9 cellular contexts compared by ENCODE assay signal in the genomic region with DNA sequence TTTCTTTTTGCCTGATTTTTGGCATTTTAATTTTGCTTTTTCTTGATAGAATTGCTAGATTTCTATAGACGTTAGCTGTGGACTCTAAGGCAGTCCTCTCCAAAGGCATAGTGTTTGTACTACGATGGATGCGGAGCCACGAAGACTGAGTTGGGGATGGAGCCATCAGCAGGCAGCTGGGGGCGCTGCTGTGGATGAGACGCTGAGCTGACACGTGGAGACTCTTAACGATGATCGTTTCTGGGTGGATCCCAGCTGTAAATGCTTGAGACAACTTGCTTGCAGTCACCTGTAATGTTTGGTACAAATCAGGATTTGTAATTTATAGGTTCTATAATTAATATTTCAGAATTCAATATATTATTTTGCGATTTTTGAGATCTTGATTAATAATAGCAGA. TPM values are rescaled to one million over a fixed set of nuclear protein-coding genes. Genes with fewer than 3 reads are reported as not detected.
DNase-seq lines count a peak whose midpoint lies in the region; ATAC-seq and TF ChIP-seq lines count a peak whose summit lies in the region.
"Had no signal": no experiment of that assay in that cellular context is flagged by ENCODE, and none has a peak within 500 bp of the region (broad histone marks: within the 10 kb centered on the region; RNA-seq: fewer than 3 reads in every experiment).

No MANE protein-coding gene starts in this region.

- 53 to 100% methylated on average over 1 to 10 of the region's 10 CpGs for WGBS in transverse colon (ENCODE audit: low coverage in 1 of 2), 2 donors

- no peak overlapping the region for H3K27ac ChIP-seq in transverse colon

- H3K4me3 ChIP-seq in fibroblast of pulmonary artery (replicated peaks; ENCODE audit: low read depth, low read length): no peak overlapping the region
- no peak overlapping the region for H3K4me3 ChIP-seq in transverse colon

- intact Hi-C loops in transverse colon (cut with DNase I; ENCODE audit: low total_unique reads): no loop called here

- no peak for TF ChIP-seq POLR2A in transverse colon (IDR thresholded peaks at IDR 0.05)

- ATAC-seq in GM18858 (IDR thresholded peaks at IDR 0.05; ENCODE audit: unreplicated experiment) (no peak), HG02885 (IDR thresholded peaks at IDR 0.05; ENCODE audit: poor library complexity, unreplicated experiment) (no peak), HG02938 (IDR thresholded peaks at IDR 0.05; ENCODE audit: unreplicated experiment) (no peak)

- H3K36me3 ChIP-seq in transverse colon: no peaks in the 10 kb centered on the region

- no peaks in the 10 kb centered on the region for H3K27me3 ChIP-seq in transverse colon

- TF ChIP-seq CTCF in fibroblast of pulmonary artery (IDR thresholded peaks at IDR 0.05; ENCODE audit: low read length, missing control alignments) (peak; percentile 46), transverse colon (IDR thresholded peaks at IDR 0.05) (peak in 2 of 5 experiments; percentile 6 to 11)

- H3K9me3 ChIP-seq in transverse colon: no peaks in the 10 kb centered on the region

- in situ Hi-C loops in transverse colon (cut with MboI; ENCODE audit: low pct_ligation_motif_present in 1 of 4, low pct_unique_long_range_greater_than_20kb in 1 of 4, low sequenced_read_pairs in 3 of 4): no loop called here

- peak; percentile 53 for DNase-seq in stimulated activated CD4-positive, alpha-beta T cell treated with anti-CD3 and anti-CD28 coated beads, Interleukin-15, amount 100 ng/mL, for 24 hours
- DNase-seq in stimulated activated CD4-positive, alpha-beta T cell treated with anti-CD3 and anti-CD28 coated beads, Interleukin-4, amount 100 ng/mL, for 24 hours: no peak
- DNase-seq in RPMI7951 (ENCODE audit: low read depth) (peak; percentile 36), fibroblast of pulmonary artery (ENCODE audit: low read depth) (peak; percentile 33), transverse colon (peak; percentile 28)
- DNase-seq: NK-92 treated with Interleukin-12 subunit alpha and Interleukin-12 subunit beta, amount 100 ng/mL, for 24 hours had no signal

- peaks cover 0 to 17% (median 11%) of the 10 kb centered on the region in 4 donors for H3K4me1 ChIP-seq in transverse colon

- no peak for TF ChIP-seq EP300 in transverse colon (IDR thresholded peaks at IDR 0.05; ENCODE audit: low read depth)

RNA-seq across cellular contexts. Expression of a gene that starts 13.3 kb away (rescaled TPM):
- total RNA-seq in RPMI7951 (2014; rRNA removed; shearing (Covaris generic)): 53.4 and 55.5 TPM in 2 replicates
- total RNA-seq in transverse colon: 100 to 1,000 TPM in 1 of 4 donors, 10 to 100 TPM in 3; 50.7 to 143 (median 59.4) TPM

RNA-seq across cellular contexts. Expression of a gene that starts 27.4 kb away (rescaled TPM):
- total RNA-seq in RPMI7951 (2014; rRNA removed; shearing (Covaris generic)): 0.96 and 1.6 TPM in 2 replicates
- 100 to 1,000 TPM in 1 of 4 donors, 10 to 100 TPM in 2, 1 to 10 TPM in 1; 3.4 to 118 (median 46.1) TPM for total RNA-seq in transverse colon
